Comparison of ENCODE assay signal across 1 cellular context in genomic region chr6:26033132-26033941, GRCh38.
TF ChIP-seq lines count a peak whose summit lies in the region.

No MANE protein-coding gene starts in this region.

TF ChIP-seq in HepG2, 621 proteins besides CTCF, POLR2A, EP300 and RAD21 (continued from another document and continues in another):
- TF ChIP-seq HMG20A (CRISPR knock-in tag; IDR thresholded peaks at IDR 0.05; ENCODE audit: borderline replicate concordance): peak; percentile 9; the same call in 1 of the 2 replicates
- TF ChIP-seq ZNF101 (CRISPR knock-in tag; IDR thresholded peaks at IDR 0.05; ENCODE audit: borderline replicate concordance, low read depth): no peak
- no peak for TF ChIP-seq NR2F1 (CRISPR knock-in tag; IDR thresholded peaks at IDR 0.05)
- TF ChIP-seq PHF5A (CRISPR knock-in tag; IDR thresholded peaks at IDR 0.05; ENCODE audit: low read depth, unreplicated experiment): no peak
- TF ChIP-seq KAT2B (IDR thresholded peaks at IDR 0.05; ENCODE audit: borderline replicate concordance, low read depth, low read length): no peak
- TF ChIP-seq PCBP1 (IDR thresholded peaks at IDR 0.05; ENCODE audit: borderline replicate concordance, low read depth, low read length): no peak
- no peak for TF ChIP-seq ZNF883 (CRISPR knock-in tag; IDR thresholded peaks at IDR 0.05; ENCODE audit: not compliant biosample characterization)
- 0 out of 2 replicates have a peak, but pooled peaks have one; percentile 26 for TF ChIP-seq RCOR2 (CRISPR knock-in tag; IDR thresholded peaks at IDR 0.05)
- no peak for TF ChIP-seq SP5 (CRISPR knock-in tag; IDR thresholded peaks at IDR 0.05; ENCODE audit: borderline replicate concordance, low read depth)
- TF ChIP-seq KDM6A (CRISPR knock-in tag; IDR thresholded peaks at IDR 0.05; ENCODE audit: low read depth): peak; percentile 9; the same call in 1 of the 2 replicates
- TF ChIP-seq, protein P1, sequence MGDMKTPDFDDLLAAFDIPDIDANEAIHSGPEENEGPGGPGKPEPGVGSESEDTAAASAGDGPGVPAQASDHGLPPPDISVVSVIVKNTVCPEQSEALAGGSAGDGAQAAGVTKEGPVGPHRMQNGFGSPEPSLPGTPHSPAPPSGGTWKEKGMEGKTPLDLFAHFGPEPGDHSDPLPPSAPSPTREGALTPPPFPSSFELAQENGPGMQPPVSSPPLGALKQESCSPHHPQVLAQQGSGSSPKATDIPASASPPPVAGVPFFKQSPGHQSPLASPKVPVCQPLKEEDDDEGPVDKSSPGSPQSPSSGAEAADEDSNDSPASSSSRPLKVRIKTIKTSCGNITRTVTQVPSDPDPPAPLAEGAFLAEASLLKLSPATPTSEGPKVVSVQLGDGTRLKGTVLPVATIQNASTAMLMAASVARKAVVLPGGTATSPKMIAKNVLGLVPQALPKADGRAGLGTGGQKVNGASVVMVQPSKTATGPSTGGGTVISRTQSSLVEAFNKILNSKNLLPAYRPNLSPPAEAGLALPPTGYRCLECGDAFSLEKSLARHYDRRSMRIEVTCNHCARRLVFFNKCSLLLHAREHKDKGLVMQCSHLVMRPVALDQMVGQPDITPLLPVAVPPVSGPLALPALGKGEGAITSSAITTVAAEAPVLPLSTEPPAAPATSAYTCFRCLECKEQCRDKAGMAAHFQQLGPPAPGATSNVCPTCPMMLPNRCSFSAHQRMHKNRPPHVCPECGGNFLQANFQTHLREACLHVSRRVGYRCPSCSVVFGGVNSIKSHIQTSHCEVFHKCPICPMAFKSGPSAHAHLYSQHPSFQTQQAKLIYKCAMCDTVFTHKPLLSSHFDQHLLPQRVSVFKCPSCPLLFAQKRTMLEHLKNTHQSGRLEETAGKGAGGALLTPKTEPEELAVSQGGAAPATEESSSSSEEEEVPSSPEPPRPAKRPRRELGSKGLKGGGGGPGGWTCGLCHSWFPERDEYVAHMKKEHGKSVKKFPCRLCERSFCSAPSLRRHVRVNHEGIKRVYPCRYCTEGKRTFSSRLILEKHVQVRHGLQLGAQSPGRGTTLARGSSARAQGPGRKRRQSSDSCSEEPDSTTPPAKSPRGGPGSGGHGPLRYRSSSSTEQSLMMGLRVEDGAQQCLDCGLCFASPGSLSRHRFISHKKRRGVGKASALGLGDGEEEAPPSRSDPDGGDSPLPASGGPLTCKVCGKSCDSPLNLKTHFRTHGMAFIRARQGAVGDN (CRISPR knock-in tag; IDR thresholded peaks at IDR 0.05): peak; percentile 89
- TF ChIP-seq BORCS8-MEF2B (CRISPR knock-in tag; IDR thresholded peaks at IDR 0.05): peak; percentile 80
- TF ChIP-seq PHF8 (CRISPR knock-in tag; IDR thresholded peaks at IDR 0.05): peak; percentile 69; the same call in 1 of the 2 replicates
- TF ChIP-seq HOXA3 (CRISPR knock-in tag; IDR thresholded peaks at IDR 0.05): peak; percentile 28; the same call in 1 of the 2 replicates
- TF ChIP-seq RELA (CRISPR knock-in tag; IDR thresholded peaks at IDR 0.05): 0 out of 2 replicates have a peak, but pooled peaks have one; percentile 75
- peak; percentile 84 for TF ChIP-seq ARNT2 (CRISPR knock-in tag; IDR thresholded peaks at IDR 0.05; ENCODE audit: low read depth)
- TF ChIP-seq SP4 (CRISPR knock-in tag; IDR thresholded peaks at IDR 0.05): peak; percentile 72
- TF ChIP-seq DNMT1 (CRISPR knock-in tag; IDR thresholded peaks at IDR 0.05): no peak
- no peak for TF ChIP-seq HNF1A (IDR thresholded peaks at IDR 0.05; ENCODE audit: low read depth)
- TF ChIP-seq HNF1A (CRISPR knock-in tag; IDR thresholded peaks at IDR 0.05; ENCODE audit: borderline replicate concordance): peak; percentile 51; the same call in 1 of the 2 replicates
- no peak for TF ChIP-seq XBP1 (CRISPR knock-in tag; IDR thresholded peaks at IDR 0.05)
- TF ChIP-seq, protein P2, sequence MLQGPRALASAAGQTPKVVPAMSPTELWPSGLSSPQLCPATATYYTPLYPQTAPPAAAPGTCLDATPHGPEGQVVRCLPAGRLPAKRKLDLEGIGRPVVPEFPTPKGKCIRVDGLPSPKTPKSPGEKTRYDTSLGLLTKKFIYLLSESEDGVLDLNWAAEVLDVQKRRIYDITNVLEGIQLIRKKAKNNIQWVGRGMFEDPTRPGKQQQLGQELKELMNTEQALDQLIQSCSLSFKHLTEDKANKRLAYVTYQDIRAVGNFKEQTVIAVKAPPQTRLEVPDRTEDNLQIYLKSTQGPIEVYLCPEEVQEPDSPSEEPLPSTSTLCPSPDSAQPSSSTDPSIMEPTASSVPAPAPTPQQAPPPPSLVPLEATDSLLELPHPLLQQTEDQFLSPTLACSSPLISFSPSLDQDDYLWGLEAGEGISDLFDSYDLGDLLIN (CRISPR knock-in tag; IDR thresholded peaks at IDR 0.05; ENCODE audit: borderline replicate concordance): no peak
- no peak for TF ChIP-seq SIN3B (IDR thresholded peaks at IDR 0.05; ENCODE audit: low read length)
- TF ChIP-seq ZNF12 (CRISPR knock-in tag; IDR thresholded peaks at IDR 0.05): 0 out of 2 replicates have a peak, but pooled peaks have one; percentile 11
- peak; percentile 35; the same call in 1 of the 2 replicates for TF ChIP-seq GATA4 (IDR thresholded peaks at IDR 0.05; ENCODE audit: borderline replicate concordance, low read depth)
- TF ChIP-seq ZNF446 (CRISPR knock-in tag; IDR thresholded peaks at IDR 0.05): no peak
- no peak for TF ChIP-seq ZFP41 (CRISPR knock-in tag; IDR thresholded peaks at IDR 0.05; ENCODE audit: borderline replicate concordance)
- TF ChIP-seq, protein P3, sequence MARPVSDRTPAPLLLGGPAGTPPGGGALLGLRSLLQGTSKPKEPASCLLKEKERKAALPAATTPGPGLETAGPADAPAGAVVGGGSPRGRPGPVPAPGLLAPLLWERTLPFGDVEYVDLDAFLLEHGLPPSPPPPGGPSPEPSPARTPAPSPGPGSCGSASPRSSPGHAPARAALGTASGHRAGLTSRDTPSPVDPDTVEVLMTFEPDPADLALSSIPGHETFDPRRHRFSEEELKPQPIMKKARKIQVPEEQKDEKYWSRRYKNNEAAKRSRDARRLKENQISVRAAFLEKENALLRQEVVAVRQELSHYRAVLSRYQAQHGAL (CRISPR knock-in tag; IDR thresholded peaks at IDR 0.05; ENCODE audit: not compliant biosample characterization): no peak
- TF ChIP-seq, protein P4, sequence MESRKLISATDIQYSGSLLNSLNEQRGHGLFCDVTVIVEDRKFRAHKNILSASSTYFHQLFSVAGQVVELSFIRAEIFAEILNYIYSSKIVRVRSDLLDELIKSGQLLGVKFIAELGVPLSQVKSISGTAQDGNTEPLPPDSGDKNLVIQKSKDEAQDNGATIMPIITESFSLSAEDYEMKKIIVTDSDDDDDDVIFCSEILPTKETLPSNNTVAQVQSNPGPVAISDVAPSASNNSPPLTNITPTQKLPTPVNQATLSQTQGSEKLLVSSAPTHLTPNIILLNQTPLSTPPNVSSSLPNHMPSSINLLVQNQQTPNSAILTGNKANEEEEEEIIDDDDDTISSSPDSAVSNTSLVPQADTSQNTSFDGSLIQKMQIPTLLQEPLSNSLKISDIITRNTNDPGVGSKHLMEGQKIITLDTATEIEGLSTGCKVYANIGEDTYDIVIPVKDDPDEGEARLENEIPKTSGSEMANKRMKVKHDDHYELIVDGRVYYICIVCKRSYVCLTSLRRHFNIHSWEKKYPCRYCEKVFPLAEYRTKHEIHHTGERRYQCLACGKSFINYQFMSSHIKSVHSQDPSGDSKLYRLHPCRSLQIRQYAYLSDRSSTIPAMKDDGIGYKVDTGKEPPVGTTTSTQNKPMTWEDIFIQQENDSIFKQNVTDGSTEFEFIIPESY (CRISPR knock-in tag; IDR thresholded peaks at IDR 0.05): 0 out of 2 replicates have a peak, but pooled peaks have one; percentile 7
- TF ChIP-seq, protein P5, sequence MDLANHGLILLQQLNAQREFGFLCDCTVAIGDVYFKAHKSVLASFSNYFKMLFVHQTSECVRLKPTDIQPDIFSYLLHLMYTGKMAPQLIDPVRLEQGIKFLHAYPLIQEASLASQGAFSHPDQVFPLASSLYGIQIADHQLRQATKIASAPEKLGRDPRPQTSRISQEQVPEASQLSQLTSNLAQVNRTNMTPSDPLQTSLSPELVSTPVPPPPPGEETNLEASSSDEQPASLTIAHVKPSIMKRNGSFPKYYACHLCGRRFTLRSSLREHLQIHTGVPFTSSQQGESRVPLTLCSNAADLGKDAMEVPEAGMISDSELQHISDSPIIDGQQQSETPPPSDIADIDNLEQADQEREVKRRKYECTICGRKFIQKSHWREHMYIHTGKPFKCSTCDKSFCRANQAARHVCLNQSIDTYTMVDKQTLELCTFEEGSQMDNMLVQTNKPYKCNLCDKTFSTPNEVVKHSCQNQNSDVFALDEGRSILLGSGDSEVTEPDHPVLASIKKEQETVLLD (CRISPR knock-in tag; IDR thresholded peaks at IDR 0.05; ENCODE audit: low read depth): peak; percentile 66; the same call in 1 of the 2 replicates
- TF ChIP-seq KDM5B (CRISPR knock-in tag; IDR thresholded peaks at IDR 0.05; ENCODE audit: borderline replicate concordance): peak; percentile 77; the same call in 1 of the 2 replicates
- TF ChIP-seq GATAD1 (CRISPR knock-in tag; IDR thresholded peaks at IDR 0.05): peak; percentile 48; the same call in 1 of the 2 replicates
- no peak for TF ChIP-seq SETDB1 (CRISPR knock-in tag; IDR thresholded peaks at IDR 0.05; ENCODE audit: borderline replicate concordance)
- TF ChIP-seq NFYC (CRISPR knock-in tag; IDR thresholded peaks at IDR 0.05): peak; percentile 98
- TF ChIP-seq PATZ1 (CRISPR knock-in tag; IDR thresholded peaks at IDR 0.05): no peak
- peak; percentile 99 for TF ChIP-seq MED8 (CRISPR knock-in tag; IDR thresholded peaks at IDR 0.05; ENCODE audit: insufficient replicate concordance)
- TF ChIP-seq POGZ (CRISPR knock-in tag; IDR thresholded peaks at IDR 0.05): peak; percentile 83
- no peak for TF ChIP-seq ZNF18 (CRISPR knock-in tag; IDR thresholded peaks at IDR 0.05; ENCODE audit: insufficient replicate concordance)
- no peak for TF ChIP-seq DDIT3 (CRISPR knock-in tag; IDR thresholded peaks at IDR 0.05)
- peak; percentile 84; the same call in 1 of the 2 replicates for TF ChIP-seq ZNF138 (CRISPR knock-in tag; IDR thresholded peaks at IDR 0.05; ENCODE audit: low read depth)
- peak; percentile 98 for TF ChIP-seq HNRNPLL (IDR thresholded peaks at IDR 0.05; ENCODE audit: low read depth, low read length, poor library complexity, severe bottlenecking)
- TF ChIP-seq SPEN (CRISPR knock-in tag; IDR thresholded peaks at IDR 0.05; ENCODE audit: low read depth): peak; percentile 79
- TF ChIP-seq HIVEP1 (CRISPR knock-in tag; IDR thresholded peaks at IDR 0.05): peak; percentile 69; the same call in 1 of the 2 replicates
- TF ChIP-seq ZNF530 (CRISPR knock-in tag; IDR thresholded peaks at IDR 0.05; ENCODE audit: low read depth): 0 out of 2 replicates have a peak, but pooled peaks have one; percentile 26
- peak; percentile 38; the same call in 1 of the 2 replicates for TF ChIP-seq ZNF747 (CRISPR knock-in tag; IDR thresholded peaks at IDR 0.05; ENCODE audit: borderline replicate concordance)
- no peak for TF ChIP-seq TRIM24 (CRISPR knock-in tag; IDR thresholded peaks at IDR 0.05)
- TF ChIP-seq SRSF9 (IDR thresholded peaks at IDR 0.05; ENCODE audit: borderline replicate concordance, insufficient read depth, low read depth, low read length, poor library complexity, severe bottlenecking): no peak
- 0 out of 2 replicates have a peak, but pooled peaks have one; percentile 65 for TF ChIP-seq AHR (CRISPR knock-in tag; IDR thresholded peaks at IDR 0.05)
